Comparison of ENCODE assay signal across 20 cellular contexts in genomic region chr1:117566556-117566955, GRCh38.
"Had no signal": no experiment of that assay in that cellular context is flagged by ENCODE, and none has a peak within 500 bp of the region (broad histone marks: within the 10 kb centered on the region; RNA-seq: fewer than 3 reads in every experiment).

No MANE protein-coding gene starts in this region.

- H3K4me3 ChIP-seq: ascending aorta, body of pancreas, MG63 had no signal

- DNase-seq: activated CD4-positive, alpha-beta T cell treated with anti-CD3 and anti-CD28 coated beads for 36 hours; activated CD4-positive, alpha-beta T cell treated with anti-CD3 and anti-CD28 coated beads, Interleukin-2, amount 50 U/mL, for 1 hour; activated CD8-positive, alpha-beta T cell treated with anti-CD3 and anti-CD28 coated beads, Interleukin-2, amount 10 ng/mL, durations not matched to agents 7 days and 5 days; activated naive CD4-positive, alpha-beta T cell; activated T-cell treated with anti-CD3 and anti-CD28 coated beads, Interleukin-2, amount 50 U/mL, for 72 hours; central memory CD4-positive, alpha-beta T cell; MG63; MV-4-11; NCI-H1417 treated with DMSO at 0.1 percent for 48 hours; NCI-H2029; NCI-H510A; NCI-H526 treated with DMSO at 0.1 percent for 48 hours; NCI-H82; SIG-M5; T-cell; T-helper 2 cell; T1000 had no signal

- H3K36me3 ChIP-seq: ascending aorta, MG63 had no signal

- H3K27ac ChIP-seq: ascending aorta, VCaP had no signal

- H3K9me3 ChIP-seq: ascending aorta, body of pancreas, MG63 had no signal

- H3K27me3 ChIP-seq: ascending aorta, body of pancreas, MG63 had no signal
